In the genomic region with DNA sequence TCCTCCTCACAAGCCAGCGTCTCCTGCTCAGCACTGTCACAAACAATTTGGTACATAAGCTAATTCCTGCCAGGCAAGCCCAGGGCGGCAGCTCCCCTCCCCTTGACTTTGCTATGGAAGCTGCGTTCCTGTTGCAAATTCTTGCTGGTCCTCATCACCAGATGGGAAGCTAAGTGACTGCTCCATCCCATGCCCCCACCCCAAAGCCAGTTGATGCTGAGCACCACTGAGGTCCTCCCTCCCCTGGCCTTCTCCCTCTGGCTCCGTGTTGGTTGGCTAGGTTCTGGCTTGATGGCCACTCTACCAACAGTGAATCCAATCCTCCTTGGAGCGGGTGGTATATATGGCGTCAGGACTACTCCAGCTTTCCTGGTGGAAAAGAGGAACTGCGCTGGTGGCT, we compare ENCODE assay signal across 15 cellular contexts. TPM values are rescaled to one million over a fixed set of nuclear protein-coding genes. Genes with fewer than 3 reads are reported as not detected.
A peak's percentile ranks its signal among the peaks of the same experiment; 100 is the strongest.
DNase-seq lines count a peak whose midpoint lies in the region; ATAC-seq, FAIRE-seq and TF ChIP-seq lines count a peak whose summit lies in the region.
"Had no signal": no experiment of that assay in that cellular context is flagged by ENCODE, and none has a peak within 500 bp of the region (broad histone marks: within the 10 kb centered on the region; RNA-seq: fewer than 3 reads in every experiment).

No MANE protein-coding gene starts in this region.

- peaks cover 2% of the 10 kb centered on the region for H3K4me1 Mint-ChIP-seq in T-helper 17 cell
- H3K4me1 Mint-ChIP-seq in activated T-helper 17 cell treated with anti-CD3 and anti-CD28 coated beads, Interleukin-2, amount 50 U/mL, for 72 hours = peaks cover 7% of the 10 kb centered on the region
- H3K4me1 Mint-ChIP-seq: B cell had no signal

- peaks cover 15% of the 10 kb centered on the region for H3K36me3 ChIP-seq in bronchial epithelial cell (ENCODE audit: control insufficient read depth, insufficient read depth, low read length)

- peaks cover 7% of the 10 kb centered on the region for H3K36me3 Mint-ChIP-seq in T-helper 17 cell (ENCODE audit: low read depth)
- H3K36me3 Mint-ChIP-seq in activated T-helper 17 cell treated with anti-CD3 and anti-CD28 coated beads, Interleukin-2, amount 50 U/mL, for 72 hours (ENCODE audit: low read depth) = peaks cover 39% of the 10 kb centered on the region

- H3K4me3 Mint-ChIP-seq in T-helper 17 cell = no peak overlapping the region
- no peak overlapping the region for H3K4me3 Mint-ChIP-seq in activated T-helper 17 cell treated with anti-CD3 and anti-CD28 coated beads, Interleukin-2, amount 50 U/mL, for 72 hours
- H3K4me3 Mint-ChIP-seq: B cell; CD4-positive, CD25-positive, alpha-beta regulatory T cell had no signal

- H3K27me3 ChIP-seq in bronchial epithelial cell (ENCODE audit: control insufficient read depth, insufficient read depth, low read length) = no peaks in the 10 kb centered on the region
- H3K27me3 ChIP-seq in layer of hippocampus (ENCODE audit: control insufficient read depth, insufficient read depth, low read length) = no peaks in the 10 kb centered on the region

- H3K9me3 Mint-ChIP-seq in activated T-helper 17 cell treated with anti-CD3 and anti-CD28 coated beads, Interleukin-2, amount 50 U/mL, for 72 hours = no peaks in the 10 kb centered on the region
- H3K9me3 Mint-ChIP-seq: CD4-positive, CD25-positive, alpha-beta regulatory T cell had no signal

- DNase-seq in T-helper 17 cell (no peak), bronchial epithelial cell (ENCODE audit: low read depth) (no peak), substantia nigra (lab: John Stamatoyannopoulos, UW) (no peak), occipital lobe (lab: John Stamatoyannopoulos, UW) (no peak)
- DNase-seq: CD4-positive, CD25-positive, alpha-beta regulatory T cell; EL; NCI-H1417; NCI-H1930; SHP77 had no signal

- no peaks in the 10 kb centered on the region for H3K9me3 ChIP-seq in T-helper 17 cell (ENCODE audit: control insufficient read depth, low read length, poor library complexity, severe bottlenecking)

- FAIRE-seq in bronchial epithelial cell (lab: Jason Lieb, UNC) = peak; percentile 66
- FAIRE-seq: GM19239, RCC 7860 had no signal

- H3K4me3 ChIP-seq in bronchial epithelial cell (ENCODE audit: low read depth, low read length) = no peak overlapping the region

- H3K27ac Mint-ChIP-seq in T-helper 17 cell = peak overlapping the region; percentile 37
- no peak overlapping the region for H3K27ac Mint-ChIP-seq in activated T-helper 17 cell treated with anti-CD3 and anti-CD28 coated beads, Interleukin-2, amount 50 U/mL, for 72 hours
- H3K27ac Mint-ChIP-seq: B cell had no signal

- ATAC-seq in T-helper 17 cell = no peak
- ATAC-seq in GM18519 (IDR thresholded peaks at IDR 0.05; ENCODE audit: low FRiP score, unreplicated experiment) = no peak
- ATAC-seq in activated T-helper 17 cell treated with anti-CD3 and anti-CD28 coated beads, Interleukin-2, amount 50 U/mL, for 72 hours (replicated peaks) = no peak

- no peak for TF ChIP-seq CTCF in bronchial epithelial cell (IDR thresholded peaks at IDR 0.05; ENCODE audit: insufficient read depth, low read length, severe bottlenecking)

- H3K27me3 Mint-ChIP-seq in T-helper 17 cell = no peaks in the 10 kb centered on the region
- no peaks in the 10 kb centered on the region for H3K27me3 Mint-ChIP-seq in activated T-helper 17 cell treated with anti-CD3 and anti-CD28 coated beads, Interleukin-2, amount 50 U/mL, for 72 hours
- H3K27me3 Mint-ChIP-seq: B cell; CD4-positive, CD25-positive, alpha-beta regulatory T cell had no signal

- H3K27ac ChIP-seq in layer of hippocampus (ENCODE audit: low read depth, low read length) (peak overlapping the region; percentile 49), substantia nigra (ENCODE audit: low read depth, low read length, poor library complexity, severe bottlenecking) (peak overlapping the region; percentile 70)

RNA-seq across cellular contexts. Expression of gene PIPOX, which starts 34.4 kb away (rescaled TPM):
- 1 to 10 TPM; 2.2 to 2.5 TPM for total RNA-seq in T-helper 17 cell
- 0.26 and 1.4 TPM in 2 replicates for total RNA-seq in bronchial epithelial cell
- total RNA-seq in occipital lobe = 4.1 TPM
- 1 to 10 TPM; 2.0 to 5.6 TPM for total RNA-seq in activated T-helper 17 cell treated with anti-CD3 and anti-CD28 coated beads, Interleukin-2, amount 50 U/mL, for 72 hours
